ENCODE assay signal across 20 cellular contexts in genomic region chr2:110999626-111000025, GRCh38.
"Had no signal": no experiment of that assay in that cellular context is flagged by ENCODE, and none has a peak within 500 bp of the region (broad histone marks: within the 10 kb centered on the region; RNA-seq: fewer than 3 reads in every experiment).

No MANE protein-coding gene starts in this region.

- H3K9me3 ChIP-seq: esophagus squamous epithelium, gastrocnemius medialis, left lung, lower lobe of right lung, mucosa of descending colon had no signal

- H3K27ac ChIP-seq: coronary artery, dorsolateral prefrontal cortex, esophagus squamous epithelium, gastrocnemius medialis, heart right ventricle, left lung, lower lobe of right lung had no signal

- H3K27me3 ChIP-seq: gastrocnemius medialis, left lung had no signal

- ATAC-seq: gastrocnemius medialis, heart right ventricle, left cardiac atrium, left lung, left ventricle myocardium superior, lower lobe of right lung, mucosa of descending colon had no signal

- DNase-seq: dermis blood vessel endothelial cell; dorsolateral prefrontal cortex; effector CD4-positive, alpha-beta T cell; effector memory CD4-positive, alpha-beta T cell; esophagus squamous epithelium; foreskin fibroblast; foreskin melanocyte; gastrocnemius medialis; glutamatergic neuron; head of caudate nucleus; heart right ventricle; hippocampal formation; left cardiac atrium; left lung; left ventricle myocardium superior; lower lobe of right lung; mesenchymal stem cell; mucosa of descending colon; naive B cell had no signal

- H3K36me3 ChIP-seq: esophagus squamous epithelium, gastrocnemius medialis, heart right ventricle, left lung, lower lobe of right lung had no signal

- H3K4me1 ChIP-seq: gastrocnemius medialis had no signal

- H3K4me3 ChIP-seq: coronary artery, dorsolateral prefrontal cortex, esophagus squamous epithelium, gastrocnemius medialis, heart right ventricle, left lung, lower lobe of right lung, mucosa of descending colon had no signal
